In the genomic region with DNA sequence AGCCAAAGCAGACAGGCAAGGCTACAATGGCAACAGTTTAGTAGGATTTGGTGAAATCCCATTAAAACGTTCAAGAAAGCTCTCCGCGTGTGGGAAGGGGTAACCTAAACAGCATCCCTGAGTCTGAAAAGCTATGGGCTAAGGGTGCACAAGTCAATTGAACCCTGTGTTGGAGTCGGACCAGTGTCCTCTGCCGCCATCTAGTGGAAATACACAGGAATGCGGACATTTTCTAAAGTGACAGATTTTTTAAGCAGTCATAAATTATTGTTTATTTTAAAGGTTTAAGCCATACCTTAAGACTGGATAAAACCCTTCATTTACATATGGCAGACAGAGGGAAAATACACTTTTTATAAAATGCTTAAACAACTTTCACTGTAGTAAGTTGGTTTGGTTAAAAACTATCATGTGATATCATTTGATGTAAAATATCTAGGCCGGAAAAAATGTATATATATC, we compare ENCODE assay signal across 8 cellular contexts. TPM values are rescaled to one million over a fixed set of nuclear protein-coding genes. Genes with fewer than 3 reads are reported as not detected.
DNase-seq lines count a peak whose midpoint lies in the region; ATAC-seq and TF ChIP-seq lines count a peak whose summit lies in the region.

No MANE protein-coding gene starts in this region.

- H3K27me3 ChIP-seq in DOHH2 (ENCODE audit: control insufficient read depth, low read length) = 0 out of 2 replicates have a peak, but pooled peaks cover 2% of the 10 kb centered on the region
- H3K27me3 ChIP-seq in SJSA1 (replicated peaks) = no peaks in the 10 kb centered on the region

- no peaks in the 10 kb centered on the region for H3K9me3 ChIP-seq in DOHH2 (ENCODE audit: control insufficient read depth, insufficient read depth, low read length)
- no peaks in the 10 kb centered on the region for H3K9me3 ChIP-seq in SJSA1 (replicated peaks)

- ATAC-seq in HG02642 (IDR thresholded peaks at IDR 0.05; ENCODE audit: poor library complexity, unreplicated experiment) = no peak
- ATAC-seq in HG03135 (IDR thresholded peaks at IDR 0.05; ENCODE audit: unreplicated experiment) = no peak

- H3K9me2 ChIP-seq in DOHH2 (replicated peaks; ENCODE audit: control insufficient read depth, low read length) = no peaks in the 10 kb centered on the region

- no peaks in the 10 kb centered on the region for H3F3A ChIP-seq in DOHH2 (ENCODE audit: control insufficient read depth, insufficient read depth)

- DNase-seq in KBM-7 (peak; percentile 71), SJSA1 (ENCODE audit: low read depth in 1 of 2, low spot score in 2 of 2) (peak; percentile 39 to 53), head of caudate nucleus (peak in 39 of 42 donors; percentile 10 to 83 (median 55)), retina (peak; percentile 65)
- peak; percentile 73 for DNase-seq in activated naive CD4-positive, alpha-beta T cell treated with anti-CD3 and anti-CD28 coated beads, Interleukin-2, amount 10 ng/mL, durations not matched to agents 7 days and 5 days

- no peaks in the 10 kb centered on the region for H4K20me1 ChIP-seq in DOHH2 (ENCODE audit: control insufficient read depth, insufficient read depth, low read depth, low read length)

- H3K27me3 Mint-ChIP-seq in activated naive CD4-positive, alpha-beta T cell treated with anti-CD3 and anti-CD28 coated beads, Interleukin-2, amount 10 ng/mL, durations not matched to agents 7 days and 5 days = peaks cover 8% of the 10 kb centered on the region

- H3K27ac Mint-ChIP-seq in activated naive CD4-positive, alpha-beta T cell treated with anti-CD3 and anti-CD28 coated beads, Interleukin-2, amount 10 ng/mL, durations not matched to agents 7 days and 5 days = no peak overlapping the region

- in situ Hi-C loops in KBM-7 (cut with MboI; ENCODE audit: low pct_unique_long_range_greater_than_20kb, low sequenced_read_pairs) = no loop called here

- H3K4me3 ChIP-seq in DOHH2 (ENCODE audit: low read length) (no peak overlapping the region), SJSA1 (no peak overlapping the region)

- no peak overlapping the region for H3K27ac ChIP-seq in DOHH2 (ENCODE audit: low read depth, low read length)
- no peak overlapping the region for H3K27ac ChIP-seq in SJSA1

- H3K4me3 Mint-ChIP-seq in activated naive CD4-positive, alpha-beta T cell treated with anti-CD3 and anti-CD28 coated beads, Interleukin-2, amount 10 ng/mL, durations not matched to agents 7 days and 5 days = no peak overlapping the region

- H3K9me3 Mint-ChIP-seq in activated naive CD4-positive, alpha-beta T cell treated with anti-CD3 and anti-CD28 coated beads, Interleukin-2, amount 10 ng/mL, durations not matched to agents 7 days and 5 days = no peaks in the 10 kb centered on the region

- H3K4me1 ChIP-seq in DOHH2 (ENCODE audit: control insufficient read depth, low read length) (no peaks in the 10 kb centered on the region), SJSA1 (replicated peaks) (no peaks in the 10 kb centered on the region)

- no peaks in the 10 kb centered on the region for H3K79me2 ChIP-seq in DOHH2 (ENCODE audit: control insufficient read depth, low read length)

- H3K4me1 Mint-ChIP-seq in activated naive CD4-positive, alpha-beta T cell treated with anti-CD3 and anti-CD28 coated beads, Interleukin-2, amount 10 ng/mL, durations not matched to agents 7 days and 5 days = no peaks in the 10 kb centered on the region

- H3K36me3 ChIP-seq in DOHH2 (ENCODE audit: control insufficient read depth, low read length) = no peaks in the 10 kb centered on the region
- H3K36me3 ChIP-seq in SJSA1 = no peaks in the 10 kb centered on the region

- H3K4me2 ChIP-seq in DOHH2 (ENCODE audit: low read length) = no peak overlapping the region

- peak; percentile 83 for TF ChIP-seq CTCF in DOHH2 (IDR thresholded peaks at IDR 0.05; ENCODE audit: low read depth, low read length, poor library complexity, severe bottlenecking)

- H3K36me3 Mint-ChIP-seq in activated naive CD4-positive, alpha-beta T cell treated with anti-CD3 and anti-CD28 coated beads, Interleukin-2, amount 10 ng/mL, durations not matched to agents 7 days and 5 days = no peaks in the 10 kb centered on the region

- intact Hi-C loops in head of caudate nucleus (cut with DNase I) = no loop called here

- CTCF ChIA-PET in activated naive CD4-positive, alpha-beta T cell treated with anti-CD3 and anti-CD28 coated beads, Interleukin-2, amount 10 ng/mL, durations not matched to agents 7 days and 5 days (lab: Charles Lee) = interaction anchor here (0.6 to 3.4 kb wide), 15 partner anchors 9 to 368 kb away, joined by 3 to 31 read pairs (median 4); no protein-coding TSS in a partner anchor

RNA-seq across cellular contexts. Expression of a gene that starts 26.5 kb away (rescaled TPM):
- 33.5 and 61.4 TPM in 2 replicates for total RNA-seq in SJSA1 (2014; rRNA removed; shearing (Covaris generic))
